ENCODE assay signal across 8 cellular contexts in genomic region chr1:26723013-26723991, GRCh38. TPM values are rescaled to one million over a fixed set of nuclear protein-coding genes. Genes with fewer than 3 reads are reported as not detected.
DNase-seq lines count a peak whose midpoint lies in the region; ATAC-seq, FAIRE-seq and TF ChIP-seq lines count a peak whose summit lies in the region.

No MANE protein-coding gene starts in this region.

- no peaks in the 10 kb centered on the region for H3K27me3 Mint-ChIP-seq in CD14-positive monocyte (ENCODE audit: low read depth in 3 of 3)
- no peaks in the 10 kb centered on the region for H3K27me3 Mint-ChIP-seq in activated naive CD8-positive, alpha-beta T cell treated with anti-CD3 and anti-CD28 coated beads, Interleukin-2, amount 50 U/mL, for 24 hours
- H3K27me3 Mint-ChIP-seq in glutamatergic neuron (ENCODE audit: unreplicated experiment) = peaks cover 3% of the 10 kb centered on the region

- intact Hi-C loops in CD14-positive monocyte (cut with micrococcal nuclease) = no loop called here

- DNase-seq in CD14-positive monocyte (ENCODE audit: low spot score) (no peak), RPMI7951 (ENCODE audit: low read depth) (peak; percentile 99), glutamatergic neuron (peak; percentile 81), non-pigmented ciliary epithelial cell (ENCODE audit: low read depth) (peak; percentile 96), urothelium cell line (ENCODE audit: low spot score) (peak; percentile 75)
- DNase-seq in activated naive CD8-positive, alpha-beta T cell treated with anti-CD3 and anti-CD28 coated beads, Interleukin-2, amount 50 U/mL, for 24 hours = peak; percentile 51

- H3K36me3 ChIP-seq in HUES6 (ENCODE audit: control insufficient read depth, insufficient read depth, low read length) = 0 out of 2 replicates have a peak, but pooled peaks cover 10% of the 10 kb centered on the region

- no peaks in the 10 kb centered on the region for H3K9me3 ChIP-seq in HUES6 (ENCODE audit: control insufficient read depth, insufficient read depth, low read depth, low read length)

- peak overlapping the region; percentile 64 to 84 (median 80) for H3K27ac Mint-ChIP-seq in CD14-positive monocyte
- peak overlapping the region; percentile 72 for H3K27ac Mint-ChIP-seq in activated naive CD8-positive, alpha-beta T cell treated with anti-CD3 and anti-CD28 coated beads, Interleukin-2, amount 50 U/mL, for 24 hours
- peak overlapping the region; percentile 97 for H3K27ac Mint-ChIP-seq in glutamatergic neuron (ENCODE audit: unreplicated experiment)

- no peaks in the 10 kb centered on the region for H3K27me3 ChIP-seq in HUES6 (ENCODE audit: control insufficient read depth, insufficient read depth, low read length)

- no peak for FAIRE-seq in urothelium cell line (lab: Jason Lieb, UNC)

- no peaks in the 10 kb centered on the region for H3K9me3 Mint-ChIP-seq in CD14-positive monocyte
- no peaks in the 10 kb centered on the region for H3K9me3 Mint-ChIP-seq in activated naive CD8-positive, alpha-beta T cell treated with anti-CD3 and anti-CD28 coated beads, Interleukin-2, amount 50 U/mL, for 24 hours
- peaks cover 11% of the 10 kb centered on the region for H3K9me3 Mint-ChIP-seq in glutamatergic neuron (ENCODE audit: unreplicated experiment)

- peak; percentile 56 for ATAC-seq in activated naive CD8-positive, alpha-beta T cell treated with anti-CD3 and anti-CD28 coated beads, Interleukin-2, amount 50 U/mL, for 24 hours
- ATAC-seq in HG02970 (IDR thresholded peaks at IDR 0.05; ENCODE audit: low FRiP score, unreplicated experiment) = no peak

- peak overlapping the region; percentile 59 to 71 for H3K4me3 Mint-ChIP-seq in CD14-positive monocyte
- peak overlapping the region; percentile 10 for H3K4me3 Mint-ChIP-seq in activated naive CD8-positive, alpha-beta T cell treated with anti-CD3 and anti-CD28 coated beads, Interleukin-2, amount 50 U/mL, for 24 hours
- H3K4me3 Mint-ChIP-seq in glutamatergic neuron (ENCODE audit: unreplicated experiment) = peak overlapping the region; percentile 76

- peak overlapping the region; percentile 38; the same call in 1 of the 2 replicates for H3K27ac ChIP-seq in HUES6 (ENCODE audit: low read depth, low read length)

- H3K4me1 Mint-ChIP-seq in CD14-positive monocyte = peaks cover 75% of the 10 kb centered on the region
- peaks cover 95% of the 10 kb centered on the region for H3K4me1 Mint-ChIP-seq in activated naive CD8-positive, alpha-beta T cell treated with anti-CD3 and anti-CD28 coated beads, Interleukin-2, amount 50 U/mL, for 24 hours
- H3K4me1 Mint-ChIP-seq in glutamatergic neuron (ENCODE audit: low read depth, unreplicated experiment) = peaks cover 55% of the 10 kb centered on the region

- H3K4me1 ChIP-seq in HUES6 (ENCODE audit: control insufficient read depth, insufficient read depth, low read length) = peaks cover 57% of the 10 kb centered on the region

- H3K36me3 Mint-ChIP-seq in CD14-positive monocyte (peaks cover 6 to 14% of the 10 kb centered on the region in 2 donors), glutamatergic neuron (ENCODE audit: unreplicated experiment) (no peaks in the 10 kb centered on the region)
- peaks cover 21% of the 10 kb centered on the region for H3K36me3 Mint-ChIP-seq in activated naive CD8-positive, alpha-beta T cell treated with anti-CD3 and anti-CD28 coated beads, Interleukin-2, amount 50 U/mL, for 24 hours (ENCODE audit: low read depth)

- peak overlapping the region; percentile 41 for H3K9ac ChIP-seq in HUES6 (ENCODE audit: low read length)

- TF ChIP-seq CTCF in CD14-positive monocyte (IDR thresholded peaks at IDR 0.05) (no peak), glutamatergic neuron (IDR thresholded peaks at IDR 0.05; ENCODE audit: partially characterized antibody, unreplicated experiment) (no peak)

- peak overlapping the region; percentile 27 for H3K4me3 ChIP-seq in HUES6 (ENCODE audit: low read depth, low read length)

RNA-seq across cellular contexts. Expression of gene ARID1A, which starts 27.5 kb away (rescaled TPM):
- 1 to 10 TPM; 6.6 to 9.5 TPM for polyA plus RNA-seq in CD14-positive monocyte
- total RNA-seq in RPMI7951 (2014; rRNA removed; shearing (Covaris generic)) = 12.5 and 15.4 TPM in 2 replicates
- 187 TPM for total RNA-seq in glutamatergic neuron (ENCODE audit: unreplicated experiment)

Comparison
In these comparisons a context has a peak if more than half of its experiments do, and no peak if none do; other contexts are left out.
1. H3K4me3 Mint-ChIP-seq: peak in every context shown above with its lines; median percentile 76 in glutamatergic neuron; 65 in CD14-positive monocyte; 10 in activated naive CD8-positive, alpha-beta T cell treated with anti-CD3 and anti-CD28 coated beads, Interleukin-2, amount 50 U/mL, for 24 hours.
2. RNA of gene ARID1A, which starts 27.5 kb away (total RNA-seq): 187 TPM in glutamatergic neuron (single experiment); 12.5 to 15.4 TPM in RPMI7951; every median in the first group is over 10 times any median in the second.
3. Peak in every context shown above with its lines, with median percentiles within 50 percentile points of each other: H3K27ac Mint-ChIP-seq.